ENCODE assay signal across 22 cellular contexts in the genomic region with DNA sequence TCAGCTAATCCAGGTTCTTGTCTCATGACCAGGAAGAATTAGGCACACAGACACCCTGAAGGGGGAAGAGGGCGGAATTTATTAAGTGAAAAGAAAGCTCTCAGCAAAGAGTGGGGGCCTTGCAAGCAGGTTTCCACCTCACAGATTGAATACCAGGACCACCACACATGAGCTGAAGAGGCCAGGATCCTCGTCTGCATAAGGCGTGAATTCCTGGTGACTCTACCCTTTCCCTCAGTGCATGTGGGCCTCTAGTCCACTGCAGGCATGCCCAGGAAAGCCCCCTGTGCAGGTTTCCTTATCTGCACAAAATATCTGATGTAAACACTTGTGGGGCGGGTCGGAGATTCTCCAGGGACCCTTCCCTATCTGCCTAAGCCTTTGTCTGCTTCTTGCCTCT.
"Had no signal": no experiment of that assay in that cellular context is flagged by ENCODE, and none has a peak within 500 bp of the region (broad histone marks: within the 10 kb centered on the region; RNA-seq: fewer than 3 reads in every experiment).

No MANE protein-coding gene starts in this region.

- H3K4me3 Mint-ChIP-seq: IgD-negative memory B cell had no signal

- H3K27ac ChIP-seq: SJSA1, SK-N-MC had no signal

- H3K9me3 ChIP-seq: SJSA1 had no signal

- H3K27me3 Mint-ChIP-seq: IgD-negative memory B cell had no signal

- H3K36me3 ChIP-seq: SJSA1 had no signal

- H3K36me3 Mint-ChIP-seq: IgD-negative memory B cell had no signal

- DNase-seq: MV-4-11, NCI-H1048, NCI-H1105, NCI-H1417, NCI-H1436 treated with DMSO at 0.1 percent for 48 hours, NCI-H1694 treated with DMSO at 0.1 percent for 48 hours, NCI-H1930, NCI-H2081 treated with DMSO at 0.1 percent for 48 hours, NCI-H226, NCI-H446, NCI-H510A, NCI-H524 treated with DMSO at 0.1 percent for 48 hours, NCI-H69, NCI-H774, Right ventricle myocardium superior, RPMI8226, SIG-M5 had no signal

- H3K4me3 ChIP-seq: K562, SJSA1, SK-N-MC had no signal

- ATAC-seq: HepG2, K562 had no signal

- H3K4me1 ChIP-seq: SJSA1 had no signal

- H3K27me3 ChIP-seq: SJSA1 had no signal
